8 cellular contexts compared by ENCODE assay signal in genomic region chr5:137778772-137779564, GRCh38. TPM values are rescaled to one million over a fixed set of nuclear protein-coding genes. Genes with fewer than 3 reads are reported as not detected.
DNase-seq lines count a peak whose midpoint lies in the region; ATAC-seq, FAIRE-seq and TF ChIP-seq lines count a peak whose summit lies in the region.

No MANE protein-coding gene starts in this region.

- no peaks in the 10 kb centered on the region for H3K36me3 Mint-ChIP-seq in nephron progenitor cell (ENCODE audit: low read depth)

- TF ChIP-seq CTCF in nephron progenitor cell (IDR thresholded peaks at IDR 0.05) = peak; percentile 79

- peak; percentile 70 for FAIRE-seq in GM12892 (lab: Jason Lieb, UNC)

- ATAC-seq in GM18873 (IDR thresholded peaks at IDR 0.05; ENCODE audit: low FRiP score, unreplicated experiment) = no peak
- no peak for ATAC-seq in HG03175 (IDR thresholded peaks at IDR 0.05; ENCODE audit: unreplicated experiment)

- peaks cover 12% of the 10 kb centered on the region for H3K27me3 Mint-ChIP-seq in nephron progenitor cell (ENCODE audit: low read depth, poor library complexity)

- H3K9ac ChIP-seq in NT2/D1 (ENCODE audit: insufficient read length, low read depth) = no peak overlapping the region

- no peak for TF ChIP-seq POLR2A in GM12892 (IDR thresholded peaks at IDR 0.05; ENCODE audit: low read depth, low read length)

- no peaks in the 10 kb centered on the region for H3K36me3 ChIP-seq in NT2/D1 (ENCODE audit: insufficient read depth, insufficient read length, low read length)

- DNase-seq in ACHN (peak; percentile 38), GM12892 (ENCODE audit: insufficient read length) (no peak), NT2/D1 (ENCODE audit: low read depth, low spot score) (peak; percentile 13), dermis microvascular lymphatic vessel endothelial cell (ENCODE audit: low read depth in 2 of 2) (peak; percentile 18 to 45), nephron progenitor cell (no peak), cortex of kidney (lab: John Stamatoyannopoulos, UW) (no peak)

- H3K4me1 ChIP-seq in NT2/D1 (ENCODE audit: insufficient read depth, insufficient read length) = no peaks in the 10 kb centered on the region

- H3K4me1 Mint-ChIP-seq in nephron progenitor cell = no peaks in the 10 kb centered on the region

- H3K4me3 ChIP-seq in NT2/D1 (ENCODE audit: insufficient read length, low read depth) = no peak overlapping the region

- H3K4me3 Mint-ChIP-seq in nephron progenitor cell = no peak overlapping the region

- in situ Hi-C loops in ACHN (cut with HindIII; ENCODE audit: low pct_ligation_motif_present, low pct_unique_long_range_greater_than_20kb, low sequenced_read_pairs) = no loop called here

- no peaks in the 10 kb centered on the region for H3K27me3 ChIP-seq in NT2/D1 (ENCODE audit: insufficient read depth, insufficient read length)

- H3K27ac Mint-ChIP-seq in nephron progenitor cell = no peak overlapping the region

- no peaks in the 10 kb centered on the region for H3K9me3 ChIP-seq in NT2/D1 (ENCODE audit: insufficient read depth, low read length)

- peaks cover under 1% of the 10 kb centered on the region for H3K9me3 Mint-ChIP-seq in nephron progenitor cell

RNA-seq across cellular contexts. Expression of gene HNRNPA0, which starts 24.8 kb away (rescaled TPM):
- polyA plus RNA-seq in GM12892 (2012; ENCODE audit: missing spikeins) = 18.2 TPM
- 13.0 and 18.6 TPM in 2 replicates for total RNA-seq in dermis microvascular lymphatic vessel endothelial cell

RNA-seq across cellular contexts. Expression of gene KLHL3, which starts 43.1 kb away (rescaled TPM):
- polyA plus RNA-seq in GM12892 (2012; ENCODE audit: missing spikeins) = 5.7 TPM
- total RNA-seq in dermis microvascular lymphatic vessel endothelial cell = 19.3 and 50.4 TPM in 2 replicates

Comparison
In these comparisons a context has a peak if more than half of its experiments do, and no peak if none do; other contexts are left out.
1. DNase-seq: peak in ACHN (single experiment), NT2/D1 (single experiment) and dermis microvascular lymphatic vessel endothelial cell (2 of 2); none in GM12892 (single experiment), nephron progenitor cell (single experiment) and cortex of kidney (single experiment).